9 cellular contexts compared by ENCODE assay signal in the genomic region with DNA sequence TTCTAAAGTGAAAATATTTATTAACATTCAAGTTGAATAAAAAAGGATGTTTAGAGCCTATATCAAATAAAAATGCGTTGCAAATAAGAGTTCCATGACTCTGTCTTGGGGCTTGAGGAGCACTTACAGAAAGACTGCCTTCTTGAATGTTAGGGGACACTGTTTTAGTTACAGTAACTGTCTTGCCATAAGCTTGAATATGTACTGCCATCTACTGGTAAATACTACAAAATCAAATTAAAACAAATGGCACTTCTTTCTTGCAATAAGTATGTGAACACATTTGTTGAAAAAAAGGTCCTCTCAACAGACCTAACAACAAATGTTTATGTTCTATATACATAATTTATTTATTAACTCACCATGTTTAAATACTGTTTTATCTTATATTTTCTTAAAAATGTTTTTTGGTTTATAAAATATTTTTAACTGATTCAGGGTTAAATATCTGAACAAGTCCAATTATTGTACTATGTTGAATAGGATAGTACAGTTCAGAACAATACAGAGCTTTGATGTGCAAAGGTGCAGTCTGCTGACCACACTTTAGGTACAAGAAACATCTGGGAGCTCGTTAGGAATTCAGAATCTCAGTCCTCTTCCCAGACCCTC.
DNase-seq lines count a peak whose midpoint lies in the region; ATAC-seq and TF ChIP-seq lines count a peak whose summit lies in the region.
"Had no signal": no experiment of that assay in that cellular context is flagged by ENCODE, and none has a peak within 500 bp of the region (broad histone marks: within the 10 kb centered on the region; RNA-seq: fewer than 3 reads in every experiment).

No MANE protein-coding gene starts in this region.

- H3K4me2 ChIP-seq in OCI-LY7 (ENCODE audit: low read length) (no peak overlapping the region), fibroblast of lung (ENCODE audit: extremely low read depth, insufficient read depth, low read length) (no peak overlapping the region)

- no peak overlapping the region for H3K27ac ChIP-seq in OCI-LY7 (ENCODE audit: low read depth, low read length, poor library complexity, severe bottlenecking)
- H3K27ac ChIP-seq in fibroblast of lung (ENCODE audit: insufficient read depth, low read length), result no peak overlapping the region
- H3K27ac ChIP-seq: thoracic aorta had no signal

- CTCF ChIA-PET in OCI-LY7 (lab: Charles Lee; ENCODE audit: unreplicated experiment), result interaction anchor here (0.5 to 0.6 kb wide), 2 partner anchors 700 to 931 kb away, joined by 3 read pairs; no protein-coding TSS in a partner anchor

- H3K27ac Mint-ChIP-seq in stimulated activated naive B cell treated with anti-CD40 and anti-IgM and Interleukin-4, amounts not matched to agents 10 μg/mL and 1 μg/mL and 100 μg/mL, for 72 hours, result no peak overlapping the region

- H3K9me3 ChIP-seq in OCI-LY7 (ENCODE audit: low read length) (no peaks in the 10 kb centered on the region), fibroblast of lung (ENCODE audit: control insufficient read depth, insufficient read depth, low read depth, low read length) (no peaks in the 10 kb centered on the region)
- H3K9me3 ChIP-seq: thoracic aorta had no signal

- no peaks in the 10 kb centered on the region for H3K4me1 Mint-ChIP-seq in stimulated activated naive B cell treated with anti-CD40 and anti-IgM and Interleukin-4, amounts not matched to agents 10 μg/mL and 1 μg/mL and 100 μg/mL, for 72 hours

- no peaks in the 10 kb centered on the region for H4K20me1 ChIP-seq in OCI-LY7 (ENCODE audit: insufficient read depth, low read length)
- no peaks in the 10 kb centered on the region for H4K20me1 ChIP-seq in fibroblast of lung (ENCODE audit: control insufficient read depth, extremely low read depth, insufficient read depth, low read length)

- H3K9me2 ChIP-seq in OCI-LY7 (ENCODE audit: insufficient read depth, low read length), result no peaks in the 10 kb centered on the region

- H2AFZ ChIP-seq in OCI-LY7 (ENCODE audit: low read length) (no peak overlapping the region), fibroblast of lung (ENCODE audit: low read length) (no peak overlapping the region)

- POLR2A ChIA-PET in OCI-LY7 (lab: Charles Lee), result interaction anchor here (0.5 to 1.7 kb wide), 2 partner anchors 12 to 650 kb away, joined by 3 to 6 read pairs; no protein-coding TSS in a partner anchor

- peak; percentile 43 for ATAC-seq in GM18520 (IDR thresholded peaks at IDR 0.05; ENCODE audit: unreplicated experiment)
- peak; percentile 33 to 39 for ATAC-seq in stimulated activated naive B cell treated with anti-CD40 and anti-IgM and Interleukin-4, amounts not matched to agents 10 μg/mL and 1 μg/mL and 100 μg/mL, for 72 hours (replicated peaks)
- ATAC-seq in activated CD4-positive, CD25-positive, alpha-beta regulatory T cell treated with anti-CD3 and anti-CD28 coated beads, Interleukin-2, amount 50 U/mL, for 24 hours, result no peak

- TF ChIP-seq CTCF in AG09309 (IDR thresholded peaks at IDR 0.05; ENCODE audit: control insufficient read depth, insufficient read depth, low read depth, low read length, missing control alignments) (peak; percentile 43), OCI-LY7 (conservative IDR thresholded peaks at IDR 0.05; ENCODE audit: low read length) (peak; percentile 76), fibroblast of lung (conservative IDR thresholded peaks at IDR 0.05 in 1 of 2, IDR thresholded peaks at IDR 0.05 in 1 of 2; ENCODE audit: low read depth in 1 of 2, low read length in 2 of 2) (peak in 1 of 2 donors; percentile 29)

- intact Hi-C loops in OCI-LY7 (cut with micrococcal nuclease; ENCODE audit: unreplicated experiment), result loop anchor here (5.0 kb wide), 1 partner anchor 156 kb away; no protein-coding TSS in a partner anchor

- H3K9me3 Mint-ChIP-seq in stimulated activated naive B cell treated with anti-CD40 and anti-IgM and Interleukin-4, amounts not matched to agents 10 μg/mL and 1 μg/mL and 100 μg/mL, for 72 hours, result no peaks in the 10 kb centered on the region

- no peaks in the 10 kb centered on the region for H3K36me3 ChIP-seq in OCI-LY7 (ENCODE audit: insufficient read depth, low read length)
- no peaks in the 10 kb centered on the region for H3K36me3 ChIP-seq in fibroblast of lung (ENCODE audit: control insufficient read depth, insufficient read depth, low read length)
- H3K36me3 ChIP-seq: thoracic aorta had no signal

- H3K79me2 ChIP-seq in OCI-LY7 (ENCODE audit: insufficient read depth, low read depth, low read length) (no peaks in the 10 kb centered on the region), fibroblast of lung (ENCODE audit: control insufficient read depth, insufficient read depth, low read length) (no peaks in the 10 kb centered on the region)

- no peak overlapping the region for H3K9ac ChIP-seq in fibroblast of lung (ENCODE audit: insufficient read depth, low read length)

- no TSS peak for BruUV-seq in OCI-LY7 (replicated peaks; lab: Mats Ljungman, UMichigan)

- no peak overlapping the region for H3K4me3 Mint-ChIP-seq in stimulated activated naive B cell treated with anti-CD40 and anti-IgM and Interleukin-4, amounts not matched to agents 10 μg/mL and 1 μg/mL and 100 μg/mL, for 72 hours

- DNase-seq in AG09309 (ENCODE audit: low read depth) (peak; percentile 33), OCI-LY7 (ENCODE audit: low spot score) (peak; percentile 43), fibroblast of lung (ENCODE audit: low read depth in 2 of 2) (peak; percentile 37 to 48)
- DNase-seq in Jurkat, Clone E6-1 (ENCODE audit: low read depth, low spot score), result peak; percentile 51
- no peak for DNase-seq in stimulated activated naive B cell treated with anti-CD40 and anti-IgM and Interleukin-4, amounts not matched to agents 10 μg/mL and 1 μg/mL and 100 μg/mL, for 72 hours
- DNase-seq in central memory CD4-positive, alpha-beta T cell, result no peak

- H3K4me3 ChIP-seq in AG09309 (ENCODE audit: control insufficient read depth, low read depth, low read length) (no peak overlapping the region), OCI-LY7 (ENCODE audit: low read depth, low read length, poor library complexity, severe bottlenecking) (no peak overlapping the region), fibroblast of lung (replicated peaks in 1 of 4; ENCODE audit: control extremely low read depth in 1 of 4, insufficient read depth in 1 of 4, low read depth in 3 of 4, low read length in 4 of 4) (no peak overlapping the region)
- no peak overlapping the region for H3K4me3 ChIP-seq in Jurkat, Clone E6-1 (ENCODE audit: low read length)
- H3K4me3 ChIP-seq: thoracic aorta had no signal

- no peaks in the 10 kb centered on the region for H3K4me1 ChIP-seq in OCI-LY7 (ENCODE audit: insufficient read depth, low read length, poor library complexity, severe bottlenecking)
- H3K4me1 ChIP-seq in fibroblast of lung (ENCODE audit: control insufficient read depth, extremely low read depth, insufficient read depth, low read length), result no peaks in the 10 kb centered on the region

- no peaks in the 10 kb centered on the region for H3K27me3 ChIP-seq in fibroblast of lung (ENCODE audit: control insufficient read depth, insufficient read depth, low read length)

- no peaks in the 10 kb centered on the region for H3K36me3 Mint-ChIP-seq in stimulated activated naive B cell treated with anti-CD40 and anti-IgM and Interleukin-4, amounts not matched to agents 10 μg/mL and 1 μg/mL and 100 μg/mL, for 72 hours

- H3K27me3 Mint-ChIP-seq in stimulated activated naive B cell treated with anti-CD40 and anti-IgM and Interleukin-4, amounts not matched to agents 10 μg/mL and 1 μg/mL and 100 μg/mL, for 72 hours, result no peaks in the 10 kb centered on the region

Comparison
In these comparisons a context has a peak if more than half of its experiments do, and no peak if none do; other contexts are left out.
1. DNase-seq: peak in AG09309 (single experiment), Jurkat, Clone E6-1 (single experiment), OCI-LY7 (single experiment) and fibroblast of lung (2 of 2); none in stimulated activated naive B cell treated with anti-CD40 and anti-IgM and Interleukin-4, amounts not matched to agents 10 μg/mL and 1 μg/mL and 100 μg/mL, for 72 hours (single experiment) and central memory CD4-positive, alpha-beta T cell (single experiment).
2. ATAC-seq: peak in GM18520 (single experiment) and stimulated activated naive B cell treated with anti-CD40 and anti-IgM and Interleukin-4, amounts not matched to agents 10 μg/mL and 1 μg/mL and 100 μg/mL, for 72 hours (2 of 2); none in activated CD4-positive, CD25-positive, alpha-beta regulatory T cell treated with anti-CD3 and anti-CD28 coated beads, Interleukin-2, amount 50 U/mL, for 24 hours (0 of 2).